ENCODE assay signal across 8 cellular contexts in genomic region chr21:38925923-38926322, GRCh38.
DNase-seq lines count a peak whose midpoint lies in the region; ATAC-seq and TF ChIP-seq lines count a peak whose summit lies in the region.

No MANE protein-coding gene starts in this region.

- no peaks in the 10 kb centered on the region for H3K9me3 ChIP-seq in RWPE2 (ENCODE audit: severe bottlenecking)

- ATAC-seq in RWPE2 (ENCODE audit: low read depth), result peak; percentile 92
- ATAC-seq in stimulated activated effector memory CD8-positive, alpha-beta T cell treated with anti-CD3 and anti-CD28 coated beads, Interleukin-12 subunit alpha, Interleukin-12 subunit beta, amount 100 ng/mL, for 72 hours, result no peak
- ATAC-seq in GM18858 (IDR thresholded peaks at IDR 0.05; ENCODE audit: unreplicated experiment), result no peak

- H3K27ac ChIP-seq in RWPE2 (ENCODE audit: poor library complexity, severe bottlenecking) (peak overlapping the region; percentile 44), rectal smooth muscle tissue (ENCODE audit: low read depth, low read length) (peak overlapping the region; percentile 55)

- no peaks in the 10 kb centered on the region for H3K9me3 Mint-ChIP-seq in stimulated activated effector memory CD8-positive, alpha-beta T cell treated with anti-CD3 and anti-CD28 coated beads, Interleukin-12 subunit alpha, Interleukin-12 subunit beta, amount 100 ng/mL, for 72 hours

- no peak overlapping the region for H3K9ac ChIP-seq in rectal smooth muscle tissue (ENCODE audit: low read length)

- H3K36me3 ChIP-seq in RWPE2 (ENCODE audit: low read depth) (no peaks in the 10 kb centered on the region), rectal smooth muscle tissue (ENCODE audit: control insufficient read depth, insufficient read depth, low read length) (no peaks in the 10 kb centered on the region)

- H3K4me1 ChIP-seq in RWPE2 (ENCODE audit: insufficient read depth, poor library complexity, severe bottlenecking) (peaks cover 10% of the 10 kb centered on the region), rectal smooth muscle tissue (ENCODE audit: control insufficient read depth, insufficient read depth, low read length) (peaks cover 8% of the 10 kb centered on the region)

- H3K27ac Mint-ChIP-seq in stimulated activated effector memory CD8-positive, alpha-beta T cell treated with anti-CD3 and anti-CD28 coated beads, Interleukin-12 subunit alpha, Interleukin-12 subunit beta, amount 100 ng/mL, for 72 hours, result no peak overlapping the region

- no peak overlapping the region for H3K4me3 Mint-ChIP-seq in stimulated activated effector memory CD8-positive, alpha-beta T cell treated with anti-CD3 and anti-CD28 coated beads, Interleukin-12 subunit alpha, Interleukin-12 subunit beta, amount 100 ng/mL, for 72 hours

- H3K4me1 Mint-ChIP-seq in stimulated activated effector memory CD8-positive, alpha-beta T cell treated with anti-CD3 and anti-CD28 coated beads, Interleukin-12 subunit alpha, Interleukin-12 subunit beta, amount 100 ng/mL, for 72 hours, result no peaks in the 10 kb centered on the region

- H3K27me3 ChIP-seq in RWPE2 (ENCODE audit: insufficient read depth, poor library complexity, severe bottlenecking), result no peaks in the 10 kb centered on the region
- no peaks in the 10 kb centered on the region for H3K27me3 ChIP-seq in rectal smooth muscle tissue (ENCODE audit: control insufficient read depth, insufficient read depth, low read length)

- H3K4me3 ChIP-seq in RWPE2 (ENCODE audit: severe bottlenecking) (no peak overlapping the region), foreskin fibroblast (ENCODE audit: low read depth in 1 of 2, low read length in 2 of 2) (peak overlapping the region in 1 of 2 donors; percentile 13), rectal smooth muscle tissue (ENCODE audit: low read length) (peak overlapping the region; percentile 38)

- no peak for TF ChIP-seq CTCF in RWPE2 (IDR thresholded peaks at IDR 0.05; ENCODE audit: poor library complexity, severe bottlenecking)
- no peak for TF ChIP-seq CTCF in foreskin fibroblast (IDR thresholded peaks at IDR 0.05; ENCODE audit: low read depth, low read length)

- peak; percentile 78 for DNase-seq in GDM1 (lab: John Stamatoyannopoulos, UW)
- DNase-seq in RWPE2 (ENCODE audit: low spot score), result peak; percentile 74
- DNase-seq in foreskin fibroblast, result peak; percentile 84 to 92
- DNase-seq in stimulated activated effector memory CD8-positive, alpha-beta T cell treated with anti-CD3 and anti-CD28 coated beads, Interleukin-12 subunit alpha, Interleukin-12 subunit beta, amount 100 ng/mL, for 72 hours (ENCODE audit: low spot score in 2 of 2), result no peak
- no peak for DNase-seq in inferior parietal cortex (ENCODE audit: extremely low spot score)
- no peak for DNase-seq in NCI-H2171 treated with DMSO at 0.1 percent for 48 hours (lab: John Stamatoyannopoulos, UW)

- H3K36me3 Mint-ChIP-seq in stimulated activated effector memory CD8-positive, alpha-beta T cell treated with anti-CD3 and anti-CD28 coated beads, Interleukin-12 subunit alpha, Interleukin-12 subunit beta, amount 100 ng/mL, for 72 hours, result no peaks in the 10 kb centered on the region

Comparison
In these comparisons a context has a peak if more than half of its experiments do, and no peak if none do; other contexts are left out.
1. DNase-seq: peak in GDM1 (single experiment), RWPE2 (single experiment) and foreskin fibroblast (2 of 2); none in stimulated activated effector memory CD8-positive, alpha-beta T cell treated with anti-CD3 and anti-CD28 coated beads, Interleukin-12 subunit alpha, Interleukin-12 subunit beta, amount 100 ng/mL, for 72 hours (0 of 2), inferior parietal cortex (single experiment) and NCI-H2171 treated with DMSO at 0.1 percent for 48 hours (single experiment).